10 cellular contexts compared by ENCODE assay signal in the genomic region with DNA sequence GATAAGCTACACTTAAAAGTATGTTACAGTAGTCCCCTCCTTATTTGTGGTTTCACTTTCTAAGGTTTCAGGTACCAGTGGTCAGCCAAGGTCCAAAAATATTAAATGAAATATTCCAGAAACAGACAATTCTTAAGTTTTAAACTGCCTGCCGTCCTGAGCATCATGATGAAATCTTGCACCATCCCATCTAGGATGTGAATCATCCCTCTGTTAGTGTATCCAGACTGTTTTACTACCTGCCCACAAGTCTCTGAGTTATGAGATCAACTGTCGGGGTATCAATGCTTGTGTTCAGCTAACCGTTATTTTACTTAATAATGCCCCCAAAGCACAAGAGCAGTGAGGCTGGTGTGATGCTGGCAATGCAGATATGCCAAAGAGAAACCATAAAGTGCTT. TPM values are rescaled to one million over a fixed set of nuclear protein-coding genes. Genes with fewer than 3 reads are reported as not detected.
DNase-seq lines count a peak whose midpoint lies in the region; ATAC-seq and TF ChIP-seq lines count a peak whose summit lies in the region.
"Had no signal": no experiment of that assay in that cellular context is flagged by ENCODE, and none has a peak within 500 bp of the region (broad histone marks: within the 10 kb centered on the region; RNA-seq: fewer than 3 reads in every experiment).

No MANE protein-coding gene starts in this region.

- intact Hi-C loops in PC-9 (cut with micrococcal nuclease; ENCODE audit: unreplicated experiment), result no loop called here

- H3K36me3 Mint-ChIP-seq in activated T-cell treated with anti-CD3 and anti-CD28 coated beads, Interleukin-2, amount 50 U/mL, for 72 hours (ENCODE audit: insufficient read depth in 2 of 2), result peaks cover 0 to 2% of the 10 kb centered on the region in 2 donors
- peaks cover 5% of the 10 kb centered on the region for H3K36me3 Mint-ChIP-seq in stimulated activated effector memory CD8-positive, alpha-beta T cell treated with anti-CD3 and anti-CD28 coated beads, Interleukin-12 subunit alpha, Interleukin-12 subunit beta, amount 100 ng/mL, for 72 hours

- no peaks in the 10 kb centered on the region for H3K27me3 ChIP-seq in PC-9 (ENCODE audit: insufficient read depth, low read depth)

- H3K4me3 Mint-ChIP-seq in activated T-cell treated with anti-CD3 and anti-CD28 coated beads, Interleukin-2, amount 50 U/mL, for 72 hours, result peak overlapping the region; percentile 67 to 77
- H3K4me3 Mint-ChIP-seq in stimulated activated effector memory CD8-positive, alpha-beta T cell treated with anti-CD3 and anti-CD28 coated beads, Interleukin-12 subunit alpha, Interleukin-12 subunit beta, amount 100 ng/mL, for 72 hours, result peak overlapping the region; percentile 39
- H3K4me3 Mint-ChIP-seq: neural crest cell had no signal

- no peaks in the 10 kb centered on the region for H3K9me3 ChIP-seq in PC-9 (ENCODE audit: insufficient read depth, low read depth)

- BruUV-seq in PC-9 (replicated peaks; lab: Mats Ljungman, UMichigan), result no TSS peak

- H3K27ac ChIP-seq in PC-9 (peak overlapping the region; percentile 61), epithelial cell of prostate (peak overlapping the region; percentile 78)

- H3K27me3 Mint-ChIP-seq in activated T-cell treated with anti-CD3 and anti-CD28 coated beads, Interleukin-2, amount 50 U/mL, for 72 hours (ENCODE audit: low read depth), result no peaks in the 10 kb centered on the region

- CTCF ChIA-PET in PC-9 (lab: Charles Lee), result no interaction called here

- H3K4me1 Mint-ChIP-seq in activated T-cell treated with anti-CD3 and anti-CD28 coated beads, Interleukin-2, amount 50 U/mL, for 72 hours (ENCODE audit: low read depth), result peaks cover 97% of the 10 kb centered on the region
- peaks cover 58% of the 10 kb centered on the region for H3K4me1 Mint-ChIP-seq in stimulated activated effector memory CD8-positive, alpha-beta T cell treated with anti-CD3 and anti-CD28 coated beads, Interleukin-12 subunit alpha, Interleukin-12 subunit beta, amount 100 ng/mL, for 72 hours

- DNase-seq in activated T-cell treated with anti-CD3 and anti-CD28 coated beads, Interleukin-2, amount 50 U/mL, for 72 hours, result peak; percentile 32 to 33
- no peak for DNase-seq in activated T-cell treated with anti-CD3 and anti-CD28 coated beads, Interleukin-2, amount 50 U/mL, for 48 hours
- DNase-seq in PC-9 (peak in 1 of 2 experiments; percentile 44), epithelial cell of prostate (ENCODE audit: low read depth, low spot score) (peak; percentile 37), germinal center (ENCODE audit: low spot score) (no peak)
- DNase-seq in stimulated activated effector memory CD8-positive, alpha-beta T cell treated with anti-CD3 and anti-CD28 coated beads, Interleukin-12 subunit alpha, Interleukin-12 subunit beta, amount 100 ng/mL, for 72 hours (ENCODE audit: low spot score in 2 of 2), result no peak
- DNase-seq: foreskin melanocyte had no signal

- TF ChIP-seq CTCF in PC-9 (conservative IDR thresholded peaks at IDR 0.05), result no peak

- H3K36me3 ChIP-seq in PC-9 (ENCODE audit: low read depth), result no peaks in the 10 kb centered on the region

- POLR2A ChIA-PET in PC-9 (lab: Charles Lee; ENCODE audit: unreplicated experiment), result interaction anchor here (0.6 to 0.7 kb wide), 2 partner anchors 178 to 1573 kb away, joined by 3 to 8 read pairs; partner anchors contain the start of gene SSBP1

- peak overlapping the region; percentile 66 for H2AFZ ChIP-seq in PC-9

- no peaks in the 10 kb centered on the region for H3K9me2 ChIP-seq in PC-9 (ENCODE audit: insufficient read depth)

- 0 out of 2 replicates have a peak, but pooled peaks cover 8% of the 10 kb centered on the region for H3K79me2 ChIP-seq in PC-9 (ENCODE audit: low read depth)

- H3K4me1 ChIP-seq in PC-9 (replicated peaks; ENCODE audit: insufficient read depth), result peaks cover 19% of the 10 kb centered on the region

- peak overlapping the region; percentile 98 for H3K27ac Mint-ChIP-seq in activated T-cell treated with anti-CD3 and anti-CD28 coated beads, Interleukin-2, amount 50 U/mL, for 72 hours
- peak overlapping the region; percentile 87 for H3K27ac Mint-ChIP-seq in stimulated activated effector memory CD8-positive, alpha-beta T cell treated with anti-CD3 and anti-CD28 coated beads, Interleukin-12 subunit alpha, Interleukin-12 subunit beta, amount 100 ng/mL, for 72 hours

- H3K9me3 Mint-ChIP-seq in activated T-cell treated with anti-CD3 and anti-CD28 coated beads, Interleukin-2, amount 50 U/mL, for 72 hours, result no peaks in the 10 kb centered on the region
- no peaks in the 10 kb centered on the region for H3K9me3 Mint-ChIP-seq in stimulated activated effector memory CD8-positive, alpha-beta T cell treated with anti-CD3 and anti-CD28 coated beads, Interleukin-12 subunit alpha, Interleukin-12 subunit beta, amount 100 ng/mL, for 72 hours
- H3K9me3 Mint-ChIP-seq: neural crest cell had no signal

- ATAC-seq in activated T-cell treated with anti-CD3 and anti-CD28 coated beads, Interleukin-2, amount 50 U/mL, for 72 hours (replicated peaks in 1 of 2), result peak; percentile 94 to 95
- peak; percentile 92 for ATAC-seq in stimulated activated effector memory CD8-positive, alpha-beta T cell treated with anti-CD3 and anti-CD28 coated beads, Interleukin-12 subunit alpha, Interleukin-12 subunit beta, amount 100 ng/mL, for 72 hours
- no peak for ATAC-seq in GM18858 (IDR thresholded peaks at IDR 0.05; ENCODE audit: unreplicated experiment)
- no peak for ATAC-seq in GM21360 (IDR thresholded peaks at IDR 0.05; ENCODE audit: unreplicated experiment)

- no peaks in the 10 kb centered on the region for H4K20me1 ChIP-seq in PC-9 (ENCODE audit: insufficient read depth)

- H3F3A ChIP-seq in PC-9 (ENCODE audit: insufficient read depth, low read depth), result no peaks in the 10 kb centered on the region; the same call in 1 of the 2 replicates

- H3K4me2 ChIP-seq in PC-9, result peak overlapping the region; percentile 51

- no peak overlapping the region for H3K4me3 ChIP-seq in PC-9

RNA-seq across cellular contexts. Expression of gene KDM7A, which starts 11.4 kb away (rescaled TPM):
- total RNA-seq in activated T-cell treated with anti-CD3 and anti-CD28 coated beads, Interleukin-2, amount 50 U/mL, for 72 hours, result 10 to 100 TPM; 28.1 to 39.2 TPM
- total RNA-seq in PC-9 (2021), result 1.5 and 1.8 TPM in 2 replicates

Comparison
In these comparisons a context has a peak if more than half of its experiments do, and no peak if none do; other contexts are left out.
1. DNase-seq: peak in activated T-cell treated with anti-CD3 and anti-CD28 coated beads, Interleukin-2, amount 50 U/mL, for 72 hours (2 of 2) and epithelial cell of prostate (single experiment); none in activated T-cell treated with anti-CD3 and anti-CD28 coated beads, Interleukin-2, amount 50 U/mL, for 48 hours (0 of 2), stimulated activated effector memory CD8-positive, alpha-beta T cell treated with anti-CD3 and anti-CD28 coated beads, Interleukin-12 subunit alpha, Interleukin-12 subunit beta, amount 100 ng/mL, for 72 hours (0 of 2) and germinal center (single experiment).
2. ATAC-seq: peak in activated T-cell treated with anti-CD3 and anti-CD28 coated beads, Interleukin-2, amount 50 U/mL, for 72 hours (2 of 2) and stimulated activated effector memory CD8-positive, alpha-beta T cell treated with anti-CD3 and anti-CD28 coated beads, Interleukin-12 subunit alpha, Interleukin-12 subunit beta, amount 100 ng/mL, for 72 hours (single experiment); none in GM18858 (single experiment) and GM21360 (single experiment).
3. RNA of gene KDM7A, which starts 11.4 kb away (total RNA-seq): 28.1 to 39.2 TPM in activated T-cell treated with anti-CD3 and anti-CD28 coated beads, Interleukin-2, amount 50 U/mL, for 72 hours; 1.5 to 1.8 TPM in PC-9; every median in the first group is over 10 times any median in the second.